In genomic region chr16:70725912-70726828, GRCh38 we compare ENCODE assay signal across 8 cellular contexts. TPM values are rescaled to one million over a fixed set of nuclear protein-coding genes. Genes with fewer than 3 reads are reported as not detected.
A peak's percentile ranks its signal among the peaks of the same experiment; 100 is the strongest.
DNase-seq lines count a peak whose midpoint lies in the region; ATAC-seq and TF ChIP-seq lines count a peak whose summit lies in the region.
"Had no signal": no experiment of that assay in that cellular context is flagged by ENCODE, and none has a peak within 500 bp of the region (broad histone marks: within the 10 kb centered on the region; RNA-seq: fewer than 3 reads in every experiment).

No MANE protein-coding gene starts in this region.

- TF ChIP-seq CTCF in nephron (IDR thresholded peaks at IDR 0.05; ENCODE audit: unreplicated experiment in 3 of 3) (no peak), tibial nerve (IDR thresholded peaks at IDR 0.05) (no peak)

- H3K27me3 Mint-ChIP-seq in nephron (ENCODE audit: low read depth) = peaks cover 3% of the 10 kb centered on the region
- no peaks in the 10 kb centered on the region for H3K27me3 Mint-ChIP-seq in activated naive CD4-positive, alpha-beta T cell treated with anti-CD3 and anti-CD28 coated beads, Interleukin-2, amount 10 ng/mL, durations not matched to agents 7 days and 5 days
- H3K27me3 Mint-ChIP-seq in activated T-cell treated with anti-CD3 and anti-CD28 coated beads, Interleukin-2, amount 50 U/mL, for 4 hours (ENCODE audit: low read depth) = no peaks in the 10 kb centered on the region

- H3K4me3 Mint-ChIP-seq in nephron = peak overlapping the region; percentile 44 to 75 (median 64)
- H3K4me3 Mint-ChIP-seq in activated naive CD4-positive, alpha-beta T cell treated with anti-CD3 and anti-CD28 coated beads, Interleukin-2, amount 10 ng/mL, durations not matched to agents 7 days and 5 days = no peak overlapping the region
- H3K4me3 Mint-ChIP-seq in activated T-cell treated with anti-CD3 and anti-CD28 coated beads, Interleukin-2, amount 50 U/mL, for 4 hours = no peak overlapping the region
- H3K4me3 Mint-ChIP-seq: activated naive CD4-positive, alpha-beta T cell treated with anti-CD3 and anti-CD28 coated beads for 36 hours had no signal

- no peak overlapping the region for H3K4me3 ChIP-seq in tibial nerve

- no peaks in the 10 kb centered on the region for H3K9me3 ChIP-seq in tibial nerve

- peaks cover 4 to 46% (median 36%) of the 10 kb centered on the region in 4 donors for H3K4me1 ChIP-seq in tibial nerve

- 24 to 46% methylated on average over 30 to 31 of the region's 31 CpGs for WGBS in tibial nerve, 2 donors

- H3K36me3 ChIP-seq in tibial nerve = peaks cover 0 to 27% (median 0%) of the 10 kb centered on the region in 3 donors

- no peaks in the 10 kb centered on the region for H3K9me3 Mint-ChIP-seq in nephron
- H3K9me3 Mint-ChIP-seq in activated naive CD4-positive, alpha-beta T cell treated with anti-CD3 and anti-CD28 coated beads, Interleukin-2, amount 10 ng/mL, durations not matched to agents 7 days and 5 days = no peaks in the 10 kb centered on the region
- no peaks in the 10 kb centered on the region for H3K9me3 Mint-ChIP-seq in activated T-cell treated with anti-CD3 and anti-CD28 coated beads, Interleukin-2, amount 50 U/mL, for 4 hours
- H3K9me3 Mint-ChIP-seq: activated naive CD4-positive, alpha-beta T cell treated with anti-CD3 and anti-CD28 coated beads for 36 hours had no signal

- H3K36me3 Mint-ChIP-seq in nephron (ENCODE audit: low read depth) = peaks cover 32% of the 10 kb centered on the region
- H3K36me3 Mint-ChIP-seq in activated naive CD4-positive, alpha-beta T cell treated with anti-CD3 and anti-CD28 coated beads, Interleukin-2, amount 10 ng/mL, durations not matched to agents 7 days and 5 days = peaks cover 24% of the 10 kb centered on the region
- H3K36me3 Mint-ChIP-seq in activated T-cell treated with anti-CD3 and anti-CD28 coated beads, Interleukin-2, amount 50 U/mL, for 4 hours (ENCODE audit: insufficient read depth) = peaks cover 24% of the 10 kb centered on the region

- TF ChIP-seq POLR2A in tibial nerve (IDR thresholded peaks at IDR 0.05) = no peak

- TF ChIP-seq EP300 in tibial nerve (IDR thresholded peaks at IDR 0.05) = peak in 1 of 2 donors; percentile 63

- DNase-seq in head of caudate nucleus (peak; percentile 69 to 94 (median 86)), tibial nerve (ENCODE audit: low spot score in 2 of 2) (no peak)
- no peak for DNase-seq in activated naive CD4-positive, alpha-beta T cell treated with anti-CD3 and anti-CD28 coated beads, Interleukin-2, amount 10 ng/mL, durations not matched to agents 7 days and 5 days
- no peak for DNase-seq in activated T-cell treated with anti-CD3 and anti-CD28 coated beads, Interleukin-2, amount 50 U/mL, for 4 hours
- DNase-seq: activated naive CD4-positive, alpha-beta T cell treated with anti-CD3 and anti-CD28 coated beads for 36 hours had no signal

- H3K27ac ChIP-seq in angular gyrus (ENCODE audit: low read depth, low read length) = peak overlapping the region; percentile 90
- H3K27ac ChIP-seq in tibial nerve = peak overlapping the region; percentile 74 to 92 (median 84)

- H3K27me3 ChIP-seq in tibial nerve = no peaks in the 10 kb centered on the region

- H3K27ac Mint-ChIP-seq in nephron = peak overlapping the region; percentile 99 to 100 (median 100)
- H3K27ac Mint-ChIP-seq in activated naive CD4-positive, alpha-beta T cell treated with anti-CD3 and anti-CD28 coated beads, Interleukin-2, amount 10 ng/mL, durations not matched to agents 7 days and 5 days = no peak overlapping the region
- H3K27ac Mint-ChIP-seq: activated naive CD4-positive, alpha-beta T cell treated with anti-CD3 and anti-CD28 coated beads for 36 hours had no signal

- ATAC-seq in activated T-cell treated with anti-CD3 and anti-CD28 coated beads, Interleukin-2, amount 50 U/mL, for 4 hours = no peak
- no peak for ATAC-seq in GM21447 (IDR thresholded peaks at IDR 0.05; ENCODE audit: unreplicated experiment)

- H3K4me1 Mint-ChIP-seq in nephron = peaks cover 64% of the 10 kb centered on the region
- H3K4me1 Mint-ChIP-seq in activated naive CD4-positive, alpha-beta T cell treated with anti-CD3 and anti-CD28 coated beads, Interleukin-2, amount 10 ng/mL, durations not matched to agents 7 days and 5 days = no peaks in the 10 kb centered on the region
- no peaks in the 10 kb centered on the region for H3K4me1 Mint-ChIP-seq in activated T-cell treated with anti-CD3 and anti-CD28 coated beads, Interleukin-2, amount 50 U/mL, for 4 hours (ENCODE audit: low read depth)

- intact Hi-C loops in head of caudate nucleus (cut with DNase I) = loop anchor here (5.0 kb wide), 1 partner anchor 44 kb away; no protein-coding TSS in a partner anchor

- CTCF ChIA-PET in activated naive CD4-positive, alpha-beta T cell treated with anti-CD3 and anti-CD28 coated beads, Interleukin-2, amount 10 ng/mL, durations not matched to agents 7 days and 5 days (lab: Charles Lee) = interaction anchor here (3.4 kb wide), 1 partner anchor 45 kb away, joined by 9 read pairs; no protein-coding TSS in a partner anchor

RNA-seq across cellular contexts. Expression of gene MTSS2, which starts 40.3 kb away (rescaled TPM):
- 10 to 100 TPM; 24.1 to 40.6 (median 35.4) TPM for total RNA-seq in tibial nerve
- total RNA-seq in activated T-cell treated with anti-CD3 and anti-CD28 coated beads, Interleukin-2, amount 50 U/mL, for 4 hours = 1 to 10 TPM; 1.9 to 7.3 (median 4.3) TPM

Comparison
In these comparisons a context has a peak if more than half of its experiments do, and no peak if none do; other contexts are left out.
1. DNase-seq: peak in head of caudate nucleus (42 of 42); none in tibial nerve (0 of 2), activated naive CD4-positive, alpha-beta T cell treated with anti-CD3 and anti-CD28 coated beads, Interleukin-2, amount 10 ng/mL, durations not matched to agents 7 days and 5 days (single experiment) and activated T-cell treated with anti-CD3 and anti-CD28 coated beads, Interleukin-2, amount 50 U/mL, for 4 hours (single experiment).
2. H3K4me3 Mint-ChIP-seq: peak in nephron (3 of 3); none in activated naive CD4-positive, alpha-beta T cell treated with anti-CD3 and anti-CD28 coated beads, Interleukin-2, amount 10 ng/mL, durations not matched to agents 7 days and 5 days (single experiment) and activated T-cell treated with anti-CD3 and anti-CD28 coated beads, Interleukin-2, amount 50 U/mL, for 4 hours (single experiment).